In the genomic region with DNA sequence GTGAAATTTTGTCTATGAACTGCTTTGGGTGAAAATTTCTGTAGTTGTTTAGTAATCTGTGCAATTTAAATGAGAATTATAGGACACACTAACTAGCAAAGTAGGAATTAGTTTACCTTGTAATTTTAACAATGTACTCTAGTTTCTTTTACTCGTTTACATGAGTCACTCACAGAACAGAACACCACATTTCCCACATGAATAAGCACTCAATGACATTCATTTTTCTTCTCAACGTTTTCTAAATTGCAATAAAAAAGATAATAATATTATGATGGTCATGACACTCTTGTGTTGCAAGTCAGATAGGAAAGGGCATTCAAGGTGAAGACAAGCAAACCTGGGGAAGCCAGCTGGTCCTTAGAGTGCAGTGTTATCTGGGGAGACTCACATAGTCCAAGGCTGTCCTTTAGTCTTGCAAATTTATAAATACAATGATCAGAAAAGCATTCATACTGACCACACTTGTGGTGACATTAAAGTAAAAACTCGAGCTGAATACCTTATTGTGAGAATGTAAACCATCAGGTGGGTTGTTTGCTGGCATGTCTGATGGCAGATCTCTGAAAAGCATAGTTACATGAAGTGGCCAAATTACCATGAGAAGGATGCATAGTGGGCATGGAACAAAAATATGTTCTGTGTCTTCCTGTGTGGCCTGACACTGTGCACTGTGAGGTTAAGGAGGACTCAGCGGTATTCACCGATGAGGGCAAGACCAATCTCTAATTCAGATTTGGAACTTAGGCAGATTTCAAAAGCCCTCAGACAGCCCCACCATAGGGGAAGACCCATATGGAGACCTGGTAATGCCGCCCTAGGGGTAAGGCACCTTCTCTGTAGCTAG, we compare ENCODE assay signal across 18 cellular contexts.
DNase-seq lines count a peak whose midpoint lies in the region; ATAC-seq and TF ChIP-seq lines count a peak whose summit lies in the region.
"Had no signal": no experiment of that assay in that cellular context is flagged by ENCODE, and none has a peak within 500 bp of the region (broad histone marks: within the 10 kb centered on the region; RNA-seq: fewer than 3 reads in every experiment).

No MANE protein-coding gene starts in this region.

- intact Hi-C loops in activated T-helper 1 cell treated with anti-CD3 and anti-CD28 coated beads, Interleukin-12 subunit alpha, Interleukin-12 subunit beta, Interleukin-2, Interleukin-4 antibody, amounts not matched to agents 30 ng/mL and 10 ng/mL and 1 ng/mL, durations not matched to agents 14 hours and 24 hours and 36 hours (cut with micrococcal nuclease): no loop called here

- H3K36me3 ChIP-seq in MG63: no peaks in the 10 kb centered on the region
- H3K36me3 ChIP-seq: left ventricle myocardium inferior, neutrophil had no signal

- H3K9me3 Mint-ChIP-seq in activated T-cell treated with anti-CD3 and anti-CD28 coated beads, Interleukin-2, amount 50 U/mL, for 72 hours: no peaks in the 10 kb centered on the region
- H3K9me3 Mint-ChIP-seq in activated T-helper 1 cell treated with anti-CD3 and anti-CD28 coated beads, Interleukin-12 subunit alpha, Interleukin-12 subunit beta, Interleukin-2, Interleukin-4 antibody, amounts not matched to agents 30 ng/mL and 10 ng/mL and 1 ng/mL, durations not matched to agents 14 hours and 24 hours and 36 hours: peaks cover 5% of the 10 kb centered on the region
- H3K9me3 Mint-ChIP-seq in type B pancreatic cell (no peaks in the 10 kb centered on the region), endothelial cell (ENCODE audit: unreplicated experiment) (no peaks in the 10 kb centered on the region)

- no peak overlapping the region for H3K4me3 ChIP-seq in MG63
- H3K4me3 ChIP-seq: coronary artery, left ventricle myocardium inferior had no signal

- no peaks in the 10 kb centered on the region for H3K9me3 ChIP-seq in MG63
- H3K9me3 ChIP-seq: neutrophil had no signal

- H3K36me3 Mint-ChIP-seq in activated T-cell treated with anti-CD3 and anti-CD28 coated beads, Interleukin-2, amount 50 U/mL, for 72 hours (ENCODE audit: insufficient read depth in 2 of 2): peaks cover 5 to 11% of the 10 kb centered on the region in 2 donors
- H3K36me3 Mint-ChIP-seq in activated T-helper 1 cell treated with anti-CD3 and anti-CD28 coated beads, Interleukin-12 subunit alpha, Interleukin-12 subunit beta, Interleukin-2, Interleukin-4 antibody, amounts not matched to agents 30 ng/mL and 10 ng/mL and 1 ng/mL, durations not matched to agents 14 hours and 24 hours and 36 hours (ENCODE audit: low read depth): peaks cover 12% of the 10 kb centered on the region
- H3K36me3 Mint-ChIP-seq in type B pancreatic cell (no peaks in the 10 kb centered on the region), endothelial cell (ENCODE audit: low read depth, unreplicated experiment) (no peaks in the 10 kb centered on the region)

- peak; percentile 57 to 60 for ATAC-seq in activated T-cell treated with anti-CD3 and anti-CD28 coated beads, Interleukin-2, amount 50 U/mL, for 72 hours (replicated peaks in 1 of 2)

- H3K4me3 Mint-ChIP-seq in activated T-cell treated with anti-CD3 and anti-CD28 coated beads, Interleukin-2, amount 50 U/mL, for 72 hours: no peak overlapping the region
- no peak overlapping the region for H3K4me3 Mint-ChIP-seq in activated T-helper 1 cell treated with anti-CD3 and anti-CD28 coated beads, Interleukin-12 subunit alpha, Interleukin-12 subunit beta, Interleukin-2, Interleukin-4 antibody, amounts not matched to agents 30 ng/mL and 10 ng/mL and 1 ng/mL, durations not matched to agents 14 hours and 24 hours and 36 hours
- H3K4me3 Mint-ChIP-seq in type B pancreatic cell: no peak overlapping the region
- H3K4me3 Mint-ChIP-seq in endothelial cell (ENCODE audit: unreplicated experiment): no peak overlapping the region

- H3K4me1 Mint-ChIP-seq in activated T-cell treated with anti-CD3 and anti-CD28 coated beads, Interleukin-2, amount 50 U/mL, for 72 hours (ENCODE audit: low read depth): peaks cover 30% of the 10 kb centered on the region
- H3K4me1 Mint-ChIP-seq in activated T-helper 1 cell treated with anti-CD3 and anti-CD28 coated beads, Interleukin-12 subunit alpha, Interleukin-12 subunit beta, Interleukin-2, Interleukin-4 antibody, amounts not matched to agents 30 ng/mL and 10 ng/mL and 1 ng/mL, durations not matched to agents 14 hours and 24 hours and 36 hours (ENCODE audit: low read depth): peaks cover 44% of the 10 kb centered on the region
- H3K4me1 Mint-ChIP-seq in type B pancreatic cell (ENCODE audit: unreplicated experiment): peaks cover 6% of the 10 kb centered on the region
- peaks cover 8% of the 10 kb centered on the region for H3K4me1 Mint-ChIP-seq in endothelial cell (ENCODE audit: unreplicated experiment)

- TF ChIP-seq CTCF in type B pancreatic cell (conservative IDR thresholded peaks at IDR 0.05) (no peak), endothelial cell (IDR thresholded peaks at IDR 0.05; ENCODE audit: unreplicated experiment) (no peak)

- H3K27me3 ChIP-seq in MG63: no peaks in the 10 kb centered on the region

- H3K27me3 Mint-ChIP-seq in activated T-cell treated with anti-CD3 and anti-CD28 coated beads, Interleukin-2, amount 50 U/mL, for 72 hours (ENCODE audit: low read depth): no peaks in the 10 kb centered on the region
- no peaks in the 10 kb centered on the region for H3K27me3 Mint-ChIP-seq in activated T-helper 1 cell treated with anti-CD3 and anti-CD28 coated beads, Interleukin-12 subunit alpha, Interleukin-12 subunit beta, Interleukin-2, Interleukin-4 antibody, amounts not matched to agents 30 ng/mL and 10 ng/mL and 1 ng/mL, durations not matched to agents 14 hours and 24 hours and 36 hours (ENCODE audit: insufficient read depth)
- H3K27me3 Mint-ChIP-seq in type B pancreatic cell (no peaks in the 10 kb centered on the region), endothelial cell (ENCODE audit: unreplicated experiment) (peaks cover 4% of the 10 kb centered on the region)

- H3K27ac Mint-ChIP-seq in activated T-cell treated with anti-CD3 and anti-CD28 coated beads, Interleukin-2, amount 50 U/mL, for 72 hours: peak overlapping the region; percentile 14
- peak overlapping the region; percentile 37 for H3K27ac Mint-ChIP-seq in activated T-helper 1 cell treated with anti-CD3 and anti-CD28 coated beads, Interleukin-12 subunit alpha, Interleukin-12 subunit beta, Interleukin-2, Interleukin-4 antibody, amounts not matched to agents 30 ng/mL and 10 ng/mL and 1 ng/mL, durations not matched to agents 14 hours and 24 hours and 36 hours
- H3K27ac Mint-ChIP-seq in type B pancreatic cell (peak overlapping the region; percentile 13), endothelial cell (ENCODE audit: unreplicated experiment) (no peak overlapping the region)

- DNase-seq in activated T-cell treated with anti-CD3 and anti-CD28 coated beads, Interleukin-2, amount 50 U/mL, for 72 hours: no peak
- DNase-seq in activated T-cell treated with anti-CD3 and anti-CD28 coated beads for 4 hours (no peak), fibroblast of peridontal ligament (ENCODE audit: extremely low read depth) (peak; percentile 28), type B pancreatic cell (ENCODE audit: extremely low spot score, unreplicated experiment) (no peak), MG63 (no peak), endothelial cell (ENCODE audit: low spot score) (no peak)
- no peak for DNase-seq in activated T-helper 1 cell treated with anti-CD3 and anti-CD28 coated beads, Interleukin-12 subunit alpha, Interleukin-12 subunit beta, Interleukin-2, Interleukin-4 antibody, amounts not matched to agents 30 ng/mL and 10 ng/mL and 1 ng/mL, durations not matched to agents 14 hours and 24 hours and 36 hours (ENCODE audit: low spot score)
- DNase-seq in stimulated activated CD4-positive, alpha-beta T cell treated with anti-CD3 and anti-CD28 coated beads, Interleukin-2, amount 100 ng/mL, for 48 hours: no peak
- DNase-seq: activated CD4-positive, CD25-positive, alpha-beta regulatory T cell; activated effector memory CD4-positive, alpha-beta T cell treated with anti-CD3 and anti-CD28 coated beads, Interleukin-2, amount 50 U/mL, for 16 hours; DMS53; left ventricle myocardium inferior; NCI-H1417; NCI-H526; stimulated activated CD4-positive, alpha-beta T cell treated with anti-CD3 and anti-CD28 coated beads, Interleukin-15, amount 100 ng/mL, for 24 hours; stimulated activated CD8-positive, alpha-beta memory T cell treated with anti-CD3 and anti-CD28 coated beads, Interleukin-4, amount 100 ng/mL, for 48 hours had no signal
